16 cellular contexts compared by ENCODE assay signal in the genomic region with DNA sequence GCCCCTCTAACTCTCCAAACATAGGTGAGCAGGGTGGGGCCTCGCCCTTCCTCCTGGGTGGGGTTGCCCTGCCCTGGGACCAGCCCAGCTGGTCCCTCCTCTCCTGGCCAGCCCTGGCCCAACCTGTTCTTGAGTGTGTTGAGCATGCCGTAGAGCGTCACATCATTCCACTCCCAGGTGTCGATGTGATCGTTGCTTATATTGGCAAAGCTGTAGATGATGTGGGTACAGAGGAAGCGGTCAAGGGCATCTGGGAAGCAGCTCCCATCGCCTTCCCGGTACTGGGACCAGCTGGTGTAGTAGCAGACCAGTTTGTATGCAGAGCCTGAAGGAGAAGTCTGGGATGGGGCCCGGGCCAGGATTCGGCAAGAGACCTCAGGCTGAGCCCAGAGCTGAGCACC. TPM values are rescaled to one million over a fixed set of nuclear protein-coding genes. Genes with fewer than 3 reads are reported as not detected.
"Had no signal": no experiment of that assay in that cellular context is flagged by ENCODE, and none has a peak within 500 bp of the region (broad histone marks: within the 10 kb centered on the region; RNA-seq: fewer than 3 reads in every experiment).

No MANE protein-coding gene starts in this region.

- H3K9me3 ChIP-seq: heart left ventricle, left ventricle myocardium inferior, SJCRH30 had no signal

- ATAC-seq: activated T-cell treated with anti-CD3 and anti-CD28 coated beads, Interleukin-2, amount 50 U/mL, for 72 hours; right cardiac atrium; stimulated activated effector memory CD8-positive, alpha-beta T cell treated with anti-CD3 and anti-CD28 coated beads, Interleukin-12 subunit alpha, Interleukin-12 subunit beta, amount 100 ng/mL, for 72 hours had no signal

- H3K9me3 Mint-ChIP-seq: activated naive CD4-positive, alpha-beta T cell treated with anti-CD3 and anti-CD28 coated beads for 36 hours; activated T-cell treated with anti-CD3 and anti-CD28 coated beads, Interleukin-2, amount 50 U/mL, for 72 hours; central memory CD8-positive, alpha-beta T cell; stimulated activated effector memory CD8-positive, alpha-beta T cell treated with anti-CD3 and anti-CD28 coated beads, Interleukin-12 subunit alpha, Interleukin-12 subunit beta, amount 100 ng/mL, for 72 hours; T-helper 2 cell treated with Interferon-gamma antibody and Interleukin-4, amounts not matched to agents 5 μg/mL and 100 μg/mL, for 36 hours; type B pancreatic cell had no signal

- H3K27ac Mint-ChIP-seq: activated naive CD4-positive, alpha-beta T cell treated with anti-CD3 and anti-CD28 coated beads for 36 hours; activated T-cell treated with anti-CD3 and anti-CD28 coated beads, Interleukin-2, amount 50 U/mL, for 72 hours; stimulated activated effector memory CD8-positive, alpha-beta T cell treated with anti-CD3 and anti-CD28 coated beads, Interleukin-12 subunit alpha, Interleukin-12 subunit beta, amount 100 ng/mL, for 72 hours; T-helper 2 cell treated with Interferon-gamma antibody and Interleukin-4, amounts not matched to agents 5 μg/mL and 100 μg/mL, for 36 hours; type B pancreatic cell had no signal

- H3K27me3 ChIP-seq: heart left ventricle, SJCRH30 had no signal

- H3K4me3 ChIP-seq: heart left ventricle, left ventricle myocardium inferior, SJCRH30 had no signal

- H3K36me3 ChIP-seq: heart left ventricle, left ventricle myocardium inferior, SJCRH30 had no signal

- H3K27ac ChIP-seq: heart left ventricle, left ventricle myocardium inferior, SJCRH30 had no signal

- DNase-seq: activated CD4-positive, alpha-beta T cell treated with anti-CD3 and anti-CD28 coated beads for 1 hour; activated CD4-positive, alpha-beta T cell treated with anti-CD3 and anti-CD28 coated beads, Interleukin-2, amount 50 U/mL, for 48 hours; activated naive CD4-positive, alpha-beta T cell treated with anti-CD3 and anti-CD28 coated beads for 36 hours; activated T-cell treated with anti-CD3 and anti-CD28 coated beads, Interleukin-2, amount 50 U/mL, for 72 hours; dermis blood vessel endothelial cell; islet precursor cell; left ventricle myocardium inferior; right cardiac atrium; SJCRH30 had no signal

- H3K36me3 Mint-ChIP-seq: stimulated activated effector memory CD8-positive, alpha-beta T cell treated with anti-CD3 and anti-CD28 coated beads, Interleukin-12 subunit alpha, Interleukin-12 subunit beta, amount 100 ng/mL, for 72 hours; type B pancreatic cell had no signal

- H3K4me3 Mint-ChIP-seq: activated naive CD4-positive, alpha-beta T cell treated with anti-CD3 and anti-CD28 coated beads for 36 hours; activated T-cell treated with anti-CD3 and anti-CD28 coated beads, Interleukin-2, amount 50 U/mL, for 72 hours; central memory CD8-positive, alpha-beta T cell; stimulated activated effector memory CD8-positive, alpha-beta T cell treated with anti-CD3 and anti-CD28 coated beads, Interleukin-12 subunit alpha, Interleukin-12 subunit beta, amount 100 ng/mL, for 72 hours; T-helper 2 cell treated with Interferon-gamma antibody and Interleukin-4, amounts not matched to agents 5 μg/mL and 100 μg/mL, for 36 hours; type B pancreatic cell had no signal

- H3K4me1 ChIP-seq: SJCRH30 had no signal

- H3K4me1 Mint-ChIP-seq: central memory CD8-positive, alpha-beta T cell; stimulated activated effector memory CD8-positive, alpha-beta T cell treated with anti-CD3 and anti-CD28 coated beads, Interleukin-12 subunit alpha, Interleukin-12 subunit beta, amount 100 ng/mL, for 72 hours had no signal

RNA-seq across cellular contexts. Expression of gene CHI3L1, which starts 1.4 kb away (rescaled TPM):
- total RNA-seq: activated T-cell treated with anti-CD3 and anti-CD28 coated beads, Interleukin-2, amount 50 U/mL, for 72 hours; frontal cortex; left ventricle myocardium inferior; SJCRH30 had no signal

RNA-seq across cellular contexts. Expression of gene MYBPH, which starts 9.4 kb away (rescaled TPM):
- total RNA-seq: activated naive CD4-positive, alpha-beta T cell treated with anti-CD3 and anti-CD28 coated beads for 36 hours; activated T-cell treated with anti-CD3 and anti-CD28 coated beads, Interleukin-2, amount 50 U/mL, for 72 hours; dermis blood vessel endothelial cell; frontal cortex; left ventricle myocardium inferior; right cardiac atrium; subcutaneous adipose tissue had no signal

RNA-seq across cellular contexts. Expression of gene CHIT1, which starts 44.4 kb away (rescaled TPM):
- total RNA-seq: left ventricle myocardium inferior had no signal

RNA-seq across cellular contexts. Expression of gene ADORA1, which starts 57.5 kb away (rescaled TPM):
- total RNA-seq: activated naive CD4-positive, alpha-beta T cell treated with anti-CD3 and anti-CD28 coated beads for 36 hours; activated T-cell treated with anti-CD3 and anti-CD28 coated beads, Interleukin-2, amount 50 U/mL, for 72 hours; dermis blood vessel endothelial cell had no signal
